In the genomic region with DNA sequence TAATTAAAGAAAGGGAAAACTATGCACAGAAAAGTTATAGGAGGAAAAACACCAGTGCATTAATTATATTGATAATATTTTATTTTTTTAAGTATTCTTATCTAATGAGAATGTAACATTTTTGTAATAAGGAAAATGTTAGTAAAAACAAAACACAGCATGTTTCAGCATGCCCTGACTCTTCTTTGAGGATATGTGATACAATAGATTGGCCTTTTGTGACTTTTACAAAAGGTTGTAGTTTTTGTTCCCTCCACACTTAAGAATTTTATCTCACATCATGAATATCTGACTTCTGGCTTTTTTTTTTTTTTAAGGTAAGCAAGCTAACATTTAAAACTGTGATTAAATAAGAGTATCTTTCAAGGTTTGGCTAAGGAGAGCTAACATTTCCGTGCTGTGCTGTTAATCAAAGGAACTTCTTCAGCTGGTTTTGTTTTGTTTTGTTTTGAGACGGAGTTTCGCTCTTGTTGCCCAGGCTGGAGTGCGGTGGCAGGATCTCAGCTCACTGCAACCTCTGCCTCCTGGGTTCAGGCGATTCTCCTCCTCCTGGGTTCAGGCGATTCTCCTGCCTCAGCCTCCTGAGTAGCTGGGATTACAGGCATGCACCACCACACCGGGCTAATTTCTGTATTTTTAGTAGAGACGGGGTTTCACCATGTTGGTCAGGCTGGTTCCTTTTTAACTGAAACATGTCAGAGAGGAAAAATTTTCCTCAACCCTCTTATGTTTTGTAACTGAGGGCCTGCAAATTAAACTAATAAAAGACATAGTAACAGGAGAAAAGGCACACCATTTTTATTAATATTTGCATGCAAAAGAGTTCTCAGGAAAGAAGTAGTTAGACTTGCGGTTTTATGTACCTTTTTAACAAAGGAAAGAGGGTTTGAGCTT, we compare ENCODE assay signal across 2 cellular contexts.
TF ChIP-seq lines count a peak whose summit lies in the region.

No MANE protein-coding gene starts in this region.

TF ChIP-seq in GM23338, 12 proteins besides CTCF, POLR2A, EP300 and RAD21 (continues in another document):
- no peak for TF ChIP-seq CREB1 (CRISPR knock-in tag; IDR thresholded peaks at IDR 0.05; ENCODE audit: low read depth)
- TF ChIP-seq, protein P1, sequence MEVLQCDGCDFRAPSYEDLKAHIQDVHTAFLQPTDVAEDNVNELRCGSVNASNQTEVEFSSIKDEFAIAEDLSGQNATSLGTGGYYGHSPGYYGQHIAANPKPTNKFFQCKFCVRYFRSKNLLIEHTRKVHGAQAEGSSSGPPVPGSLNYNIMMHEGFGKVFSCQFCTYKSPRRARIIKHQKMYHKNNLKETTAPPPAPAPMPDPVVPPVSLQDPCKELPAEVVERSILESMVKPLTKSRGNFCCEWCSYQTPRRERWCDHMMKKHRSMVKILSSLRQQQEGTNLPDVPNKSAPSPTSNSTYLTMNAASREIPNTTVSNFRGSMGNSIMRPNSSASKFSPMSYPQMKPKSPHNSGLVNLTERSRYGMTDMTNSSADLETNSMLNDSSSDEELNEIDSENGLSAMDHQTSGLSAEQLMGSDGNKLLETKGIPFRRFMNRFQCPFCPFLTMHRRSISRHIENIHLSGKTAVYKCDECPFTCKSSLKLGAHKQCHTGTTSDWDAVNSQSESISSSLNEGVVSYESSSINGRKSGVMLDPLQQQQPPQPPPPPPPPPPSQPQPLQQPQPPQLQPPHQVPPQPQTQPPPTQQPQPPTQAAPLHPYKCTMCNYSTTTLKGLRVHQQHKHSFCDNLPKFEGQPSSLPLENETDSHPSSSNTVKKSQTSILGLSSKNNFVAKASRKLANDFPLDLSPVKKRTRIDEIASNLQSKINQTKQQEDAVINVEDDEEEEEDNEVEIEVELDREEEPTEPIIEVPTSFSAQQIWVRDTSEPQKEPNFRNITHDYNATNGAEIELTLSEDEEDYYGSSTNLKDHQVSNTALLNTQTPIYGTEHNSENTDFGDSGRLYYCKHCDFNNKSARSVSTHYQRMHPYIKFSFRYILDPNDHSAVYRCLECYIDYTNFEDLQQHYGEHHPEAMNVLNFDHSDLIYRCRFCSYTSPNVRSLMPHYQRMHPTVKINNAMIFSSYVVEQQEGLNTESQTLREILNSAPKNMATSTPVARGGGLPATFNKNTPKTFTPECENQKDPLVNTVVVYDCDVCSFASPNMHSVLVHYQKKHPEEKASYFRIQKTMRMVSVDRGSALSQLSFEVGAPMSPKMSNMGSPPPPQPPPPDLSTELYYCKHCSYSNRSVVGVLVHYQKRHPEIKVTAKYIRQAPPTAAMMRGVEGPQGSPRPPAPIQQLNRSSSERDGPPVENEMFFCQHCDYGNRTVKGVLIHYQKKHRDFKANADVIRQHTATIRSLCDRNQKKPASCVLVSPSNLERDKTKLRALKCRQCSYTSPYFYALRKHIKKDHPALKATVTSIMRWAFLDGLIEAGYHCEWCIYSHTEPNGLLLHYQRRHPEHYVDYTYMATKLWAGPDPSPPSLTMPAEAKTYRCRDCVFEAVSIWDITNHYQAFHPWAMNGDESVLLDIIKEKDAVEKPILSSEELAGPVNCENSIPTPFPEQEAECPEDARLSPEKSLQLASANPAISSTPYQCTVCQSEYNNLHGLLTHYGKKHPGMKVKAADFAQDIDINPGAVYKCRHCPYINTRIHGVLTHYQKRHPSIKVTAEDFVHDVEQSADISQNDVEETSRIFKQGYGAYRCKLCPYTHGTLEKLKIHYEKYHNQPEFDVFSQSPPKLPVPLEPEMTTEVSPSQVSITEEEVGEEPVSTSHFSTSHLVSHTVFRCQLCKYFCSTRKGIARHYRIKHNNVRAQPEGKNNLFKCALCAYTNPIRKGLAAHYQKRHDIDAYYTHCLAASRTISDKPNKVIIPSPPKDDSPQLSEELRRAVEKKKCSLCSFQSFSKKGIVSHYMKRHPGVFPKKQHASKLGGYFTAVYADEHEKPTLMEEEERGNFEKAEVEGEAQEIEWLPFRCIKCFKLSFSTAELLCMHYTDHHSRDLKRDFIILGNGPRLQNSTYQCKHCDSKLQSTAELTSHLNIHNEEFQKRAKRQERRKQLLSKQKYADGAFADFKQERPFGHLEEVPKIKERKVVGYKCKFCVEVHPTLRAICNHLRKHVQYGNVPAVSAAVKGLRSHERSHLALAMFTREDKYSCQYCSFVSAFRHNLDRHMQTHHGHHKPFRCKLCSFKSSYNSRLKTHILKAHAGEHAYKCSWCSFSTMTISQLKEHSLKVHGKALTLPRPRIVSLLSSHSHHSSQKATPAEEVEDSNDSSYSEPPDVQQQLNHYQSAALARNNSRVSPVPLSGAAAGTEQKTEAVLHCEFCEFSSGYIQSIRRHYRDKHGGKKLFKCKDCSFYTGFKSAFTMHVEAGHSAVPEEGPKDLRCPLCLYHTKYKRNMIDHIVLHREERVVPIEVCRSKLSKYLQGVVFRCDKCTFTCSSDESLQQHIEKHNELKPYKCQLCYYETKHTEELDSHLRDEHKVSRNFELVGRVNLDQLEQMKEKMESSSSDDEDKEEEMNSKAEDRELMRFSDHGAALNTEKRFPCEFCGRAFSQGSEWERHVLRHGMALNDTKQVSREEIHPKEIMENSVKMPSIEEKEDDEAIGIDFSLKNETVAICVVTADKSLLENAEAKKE (CRISPR knock-in tag; IDR thresholded peaks at IDR 0.05): no peak
- no peak for TF ChIP-seq ZNF331 (CRISPR knock-in tag; IDR thresholded peaks at IDR 0.05; ENCODE audit: low read depth)
- no peak for TF ChIP-seq ZNF114 (CRISPR knock-in tag; IDR thresholded peaks at IDR 0.05)
- TF ChIP-seq, protein P2, sequence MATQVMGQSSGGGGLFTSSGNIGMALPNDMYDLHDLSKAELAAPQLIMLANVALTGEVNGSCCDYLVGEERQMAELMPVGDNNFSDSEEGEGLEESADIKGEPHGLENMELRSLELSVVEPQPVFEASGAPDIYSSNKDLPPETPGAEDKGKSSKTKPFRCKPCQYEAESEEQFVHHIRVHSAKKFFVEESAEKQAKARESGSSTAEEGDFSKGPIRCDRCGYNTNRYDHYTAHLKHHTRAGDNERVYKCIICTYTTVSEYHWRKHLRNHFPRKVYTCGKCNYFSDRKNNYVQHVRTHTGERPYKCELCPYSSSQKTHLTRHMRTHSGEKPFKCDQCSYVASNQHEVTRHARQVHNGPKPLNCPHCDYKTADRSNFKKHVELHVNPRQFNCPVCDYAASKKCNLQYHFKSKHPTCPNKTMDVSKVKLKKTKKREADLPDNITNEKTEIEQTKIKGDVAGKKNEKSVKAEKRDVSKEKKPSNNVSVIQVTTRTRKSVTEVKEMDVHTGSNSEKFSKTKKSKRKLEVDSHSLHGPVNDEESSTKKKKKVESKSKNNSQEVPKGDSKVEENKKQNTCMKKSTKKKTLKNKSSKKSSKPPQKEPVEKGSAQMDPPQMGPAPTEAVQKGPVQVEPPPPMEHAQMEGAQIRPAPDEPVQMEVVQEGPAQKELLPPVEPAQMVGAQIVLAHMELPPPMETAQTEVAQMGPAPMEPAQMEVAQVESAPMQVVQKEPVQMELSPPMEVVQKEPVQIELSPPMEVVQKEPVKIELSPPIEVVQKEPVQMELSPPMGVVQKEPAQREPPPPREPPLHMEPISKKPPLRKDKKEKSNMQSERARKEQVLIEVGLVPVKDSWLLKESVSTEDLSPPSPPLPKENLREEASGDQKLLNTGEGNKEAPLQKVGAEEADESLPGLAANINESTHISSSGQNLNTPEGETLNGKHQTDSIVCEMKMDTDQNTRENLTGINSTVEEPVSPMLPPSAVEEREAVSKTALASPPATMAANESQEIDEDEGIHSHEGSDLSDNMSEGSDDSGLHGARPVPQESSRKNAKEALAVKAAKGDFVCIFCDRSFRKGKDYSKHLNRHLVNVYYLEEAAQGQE (IDR thresholded peaks at IDR 0.05; ENCODE audit: unreplicated experiment): no peak
- TF ChIP-seq EZH2 (IDR thresholded peaks at IDR 0.05; ENCODE audit: low read depth, unreplicated experiment): no peak
- no peak for TF ChIP-seq EZH2phosphoT487 (IDR thresholded peaks at IDR 0.05; ENCODE audit: unreplicated experiment)
- TF ChIP-seq JUNB (IDR thresholded peaks at IDR 0.05; ENCODE audit: unreplicated experiment): no peak
- no peak for TF ChIP-seq POLR2AphosphoS5 (IDR thresholded peaks at IDR 0.05; ENCODE audit: low read depth)
- no peak for TF ChIP-seq NANOG (IDR thresholded peaks at IDR 0.05; ENCODE audit: borderline replicate concordance)
- no peak for TF ChIP-seq STAT1 (IDR thresholded peaks at IDR 0.05; ENCODE audit: unreplicated experiment)

TF ChIP-seq in endothelial cell of umbilical vein, 7 proteins besides CTCF, POLR2A, EP300 and RAD21:
- TF ChIP-seq MYC (IDR thresholded peaks at IDR 0.05; ENCODE audit: low read depth, low read length) (no peak), POLR2AphosphoS5 (IDR thresholded peaks at IDR 0.05; ENCODE audit: insufficient read depth, low read depth, low read length) (no peak), FOS (IDR thresholded peaks at IDR 0.05; ENCODE audit: borderline replicate concordance, insufficient read depth, low read length) (no peak), GATA2 (IDR thresholded peaks at IDR 0.05; ENCODE audit: insufficient read depth, insufficient read length, low read depth, low read length) (no peak), EZH2 (IDR thresholded peaks at IDR 0.05; ENCODE audit: borderline replicate concordance, low read depth, low read length, severe bottlenecking) (no peak), JUN (IDR thresholded peaks at IDR 0.05; ENCODE audit: borderline replicate concordance, insufficient read depth, insufficient read length, low read depth) (no peak)
- TF ChIP-seq, protein P3, sequence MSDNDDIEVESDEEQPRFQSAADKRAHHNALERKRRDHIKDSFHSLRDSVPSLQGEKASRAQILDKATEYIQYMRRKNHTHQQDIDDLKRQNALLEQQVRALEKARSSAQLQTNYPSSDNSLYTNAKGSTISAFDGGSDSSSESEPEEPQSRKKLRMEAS (IDR thresholded peaks at IDR 0.05; ENCODE audit: insufficient read depth, insufficient read length): no peak
TF ChIP-seq in endothelial cell of umbilical vein: peak in this region for 0.
